Comparison of ENCODE assay signal across 1 cellular context in the genomic region with DNA sequence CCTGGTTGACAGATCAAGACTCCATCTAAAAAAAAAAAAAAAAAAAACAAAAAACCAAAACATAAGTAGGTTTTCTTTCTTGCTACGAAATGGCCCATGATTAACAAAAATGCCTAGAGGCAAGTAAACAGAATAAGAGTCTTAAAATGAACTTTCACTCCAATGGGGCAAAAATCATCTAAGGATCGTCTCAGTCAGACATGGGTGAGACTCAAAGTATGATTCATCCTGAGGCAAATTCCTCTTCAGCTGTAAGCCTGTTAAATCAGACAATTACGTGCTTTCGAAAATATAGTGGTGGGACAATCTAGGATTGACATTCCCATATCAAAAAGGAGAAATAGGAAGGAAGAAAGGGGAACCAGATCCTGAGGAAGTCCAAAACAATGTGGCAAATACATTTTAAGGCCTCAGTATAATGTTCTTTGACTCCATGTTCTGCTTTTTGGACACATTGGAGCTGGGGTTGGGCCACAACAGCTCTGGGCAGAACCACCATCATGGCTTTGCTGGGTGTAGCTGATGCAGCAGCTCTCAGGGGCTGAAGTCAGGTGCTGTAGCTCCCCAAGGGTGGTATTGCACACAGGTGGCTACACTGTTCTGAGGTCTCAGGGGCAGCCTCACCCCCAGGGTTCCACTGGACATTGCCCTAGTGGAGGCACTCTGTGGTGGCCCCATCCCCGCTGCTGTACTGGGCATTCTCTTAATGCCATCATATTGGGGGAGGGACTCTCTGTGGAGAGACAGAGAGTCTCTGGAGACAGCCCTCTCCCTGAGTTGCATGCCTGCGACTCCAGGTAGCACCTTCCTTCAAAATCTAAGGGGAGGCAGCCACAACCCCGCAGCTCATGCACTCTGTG.
TF ChIP-seq lines count a peak whose summit lies in the region.

No MANE protein-coding gene starts in this region.

TF ChIP-seq in HepG2, 621 proteins besides CTCF, POLR2A, EP300 and RAD21:
- TF ChIP-seq ZNF841 (CRISPR knock-in tag; IDR thresholded peaks at IDR 0.05; ENCODE audit: borderline replicate concordance), result no peak
- no peak for TF ChIP-seq AGO1 (IDR thresholded peaks at IDR 0.05; ENCODE audit: low read depth, low read length, poor library complexity, severe bottlenecking)
- TF ChIP-seq, protein P1, sequence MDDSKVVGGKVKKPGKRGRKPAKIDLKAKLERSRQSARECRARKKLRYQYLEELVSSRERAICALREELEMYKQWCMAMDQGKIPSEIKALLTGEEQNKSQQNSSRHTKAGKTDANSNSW (CRISPR knock-in tag; IDR thresholded peaks at IDR 0.05; ENCODE audit: borderline replicate concordance), result no peak
- TF ChIP-seq, protein P2, sequence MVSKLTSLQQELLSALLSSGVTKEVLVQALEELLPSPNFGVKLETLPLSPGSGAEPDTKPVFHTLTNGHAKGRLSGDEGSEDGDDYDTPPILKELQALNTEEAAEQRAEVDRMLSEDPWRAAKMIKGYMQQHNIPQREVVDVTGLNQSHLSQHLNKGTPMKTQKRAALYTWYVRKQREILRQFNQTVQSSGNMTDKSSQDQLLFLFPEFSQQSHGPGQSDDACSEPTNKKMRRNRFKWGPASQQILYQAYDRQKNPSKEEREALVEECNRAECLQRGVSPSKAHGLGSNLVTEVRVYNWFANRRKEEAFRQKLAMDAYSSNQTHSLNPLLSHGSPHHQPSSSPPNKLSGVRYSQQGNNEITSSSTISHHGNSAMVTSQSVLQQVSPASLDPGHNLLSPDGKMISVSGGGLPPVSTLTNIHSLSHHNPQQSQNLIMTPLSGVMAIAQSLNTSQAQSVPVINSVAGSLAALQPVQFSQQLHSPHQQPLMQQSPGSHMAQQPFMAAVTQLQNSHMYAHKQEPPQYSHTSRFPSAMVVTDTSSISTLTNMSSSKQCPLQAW (CRISPR knock-in tag; IDR thresholded peaks at IDR 0.05), result no peak
- no peak for TF ChIP-seq ZHX2 (IDR thresholded peaks at IDR 0.05; ENCODE audit: low read depth)
- TF ChIP-seq ZHX2 (CRISPR knock-in tag; IDR thresholded peaks at IDR 0.05; ENCODE audit: borderline replicate concordance), result no peak
- TF ChIP-seq PHF20 (CRISPR knock-in tag; IDR thresholded peaks at IDR 0.05), result no peak
- TF ChIP-seq, protein P3, sequence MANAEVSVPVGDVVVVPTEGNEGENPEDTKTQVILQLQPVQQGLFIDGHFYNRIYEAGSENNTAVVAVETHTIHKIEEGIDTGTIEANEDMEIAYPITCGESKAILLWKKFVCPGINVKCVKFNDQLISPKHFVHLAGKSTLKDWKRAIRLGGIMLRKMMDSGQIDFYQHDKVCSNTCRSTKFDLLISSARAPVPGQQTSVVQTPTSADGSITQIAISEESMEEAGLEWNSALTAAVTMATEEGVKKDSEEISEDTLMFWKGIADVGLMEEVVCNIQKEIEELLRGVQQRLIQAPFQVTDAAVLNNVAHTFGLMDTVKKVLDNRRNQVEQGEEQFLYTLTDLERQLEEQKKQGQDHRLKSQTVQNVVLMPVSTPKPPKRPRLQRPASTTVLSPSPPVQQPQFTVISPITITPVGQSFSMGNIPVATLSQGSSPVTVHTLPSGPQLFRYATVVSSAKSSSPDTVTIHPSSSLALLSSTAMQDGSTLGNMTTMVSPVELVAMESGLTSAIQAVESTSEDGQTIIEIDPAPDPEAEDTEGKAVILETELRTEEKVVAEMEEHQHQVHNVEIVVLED (CRISPR knock-in tag; IDR thresholded peaks at IDR 0.05; ENCODE audit: borderline replicate concordance), result no peak
- TF ChIP-seq, protein P4, sequence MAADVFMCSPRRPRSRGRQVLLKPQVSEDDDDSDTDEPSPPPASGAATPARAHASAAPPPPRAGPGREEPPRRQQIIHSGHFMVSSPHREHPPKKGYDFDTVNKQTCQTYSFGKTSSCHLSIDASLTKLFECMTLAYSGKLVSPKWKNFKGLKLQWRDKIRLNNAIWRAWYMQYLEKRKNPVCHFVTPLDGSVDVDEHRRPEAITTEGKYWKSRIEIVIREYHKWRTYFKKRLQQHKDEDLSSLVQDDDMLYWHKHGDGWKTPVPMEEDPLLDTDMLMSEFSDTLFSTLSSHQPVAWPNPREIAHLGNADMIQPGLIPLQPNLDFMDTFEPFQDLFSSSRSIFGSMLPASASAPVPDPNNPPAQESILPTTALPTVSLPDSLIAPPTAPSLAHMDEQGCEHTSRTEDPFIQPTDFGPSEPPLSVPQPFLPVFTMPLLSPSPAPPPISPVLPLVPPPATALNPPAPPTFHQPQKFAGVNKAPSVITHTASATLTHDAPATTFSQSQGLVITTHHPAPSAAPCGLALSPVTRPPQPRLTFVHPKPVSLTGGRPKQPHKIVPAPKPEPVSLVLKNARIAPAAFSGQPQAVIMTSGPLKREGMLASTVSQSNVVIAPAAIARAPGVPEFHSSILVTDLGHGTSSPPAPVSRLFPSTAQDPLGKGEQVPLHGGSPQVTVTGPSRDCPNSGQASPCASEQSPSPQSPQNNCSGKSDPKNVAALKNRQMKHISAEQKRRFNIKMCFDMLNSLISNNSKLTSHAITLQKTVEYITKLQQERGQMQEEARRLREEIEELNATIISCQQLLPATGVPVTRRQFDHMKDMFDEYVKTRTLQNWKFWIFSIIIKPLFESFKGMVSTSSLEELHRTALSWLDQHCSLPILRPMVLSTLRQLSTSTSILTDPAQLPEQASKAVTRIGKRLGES (CRISPR knock-in tag; IDR thresholded peaks at IDR 0.05; ENCODE audit: borderline replicate concordance), result no peak
- TF ChIP-seq, protein P5, sequence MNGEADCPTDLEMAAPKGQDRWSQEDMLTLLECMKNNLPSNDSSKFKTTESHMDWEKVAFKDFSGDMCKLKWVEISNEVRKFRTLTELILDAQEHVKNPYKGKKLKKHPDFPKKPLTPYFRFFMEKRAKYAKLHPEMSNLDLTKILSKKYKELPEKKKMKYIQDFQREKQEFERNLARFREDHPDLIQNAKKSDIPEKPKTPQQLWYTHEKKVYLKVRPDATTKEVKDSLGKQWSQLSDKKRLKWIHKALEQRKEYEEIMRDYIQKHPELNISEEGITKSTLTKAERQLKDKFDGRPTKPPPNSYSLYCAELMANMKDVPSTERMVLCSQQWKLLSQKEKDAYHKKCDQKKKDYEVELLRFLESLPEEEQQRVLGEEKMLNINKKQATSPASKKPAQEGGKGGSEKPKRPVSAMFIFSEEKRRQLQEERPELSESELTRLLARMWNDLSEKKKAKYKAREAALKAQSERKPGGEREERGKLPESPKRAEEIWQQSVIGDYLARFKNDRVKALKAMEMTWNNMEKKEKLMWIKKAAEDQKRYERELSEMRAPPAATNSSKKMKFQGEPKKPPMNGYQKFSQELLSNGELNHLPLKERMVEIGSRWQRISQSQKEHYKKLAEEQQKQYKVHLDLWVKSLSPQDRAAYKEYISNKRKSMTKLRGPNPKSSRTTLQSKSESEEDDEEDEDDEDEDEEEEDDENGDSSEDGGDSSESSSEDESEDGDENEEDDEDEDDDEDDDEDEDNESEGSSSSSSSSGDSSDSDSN (CRISPR knock-in tag; IDR thresholded peaks at IDR 0.05), result no peak
- no peak for TF ChIP-seq TGIF2 (CRISPR knock-in tag; IDR thresholded peaks at IDR 0.05)
- TF ChIP-seq ARID5B (CRISPR knock-in tag; IDR thresholded peaks at IDR 0.05), result no peak
- no peak for TF ChIP-seq ZNF552 (CRISPR knock-in tag; IDR thresholded peaks at IDR 0.05; ENCODE audit: borderline replicate concordance)
- TF ChIP-seq, protein P6, sequence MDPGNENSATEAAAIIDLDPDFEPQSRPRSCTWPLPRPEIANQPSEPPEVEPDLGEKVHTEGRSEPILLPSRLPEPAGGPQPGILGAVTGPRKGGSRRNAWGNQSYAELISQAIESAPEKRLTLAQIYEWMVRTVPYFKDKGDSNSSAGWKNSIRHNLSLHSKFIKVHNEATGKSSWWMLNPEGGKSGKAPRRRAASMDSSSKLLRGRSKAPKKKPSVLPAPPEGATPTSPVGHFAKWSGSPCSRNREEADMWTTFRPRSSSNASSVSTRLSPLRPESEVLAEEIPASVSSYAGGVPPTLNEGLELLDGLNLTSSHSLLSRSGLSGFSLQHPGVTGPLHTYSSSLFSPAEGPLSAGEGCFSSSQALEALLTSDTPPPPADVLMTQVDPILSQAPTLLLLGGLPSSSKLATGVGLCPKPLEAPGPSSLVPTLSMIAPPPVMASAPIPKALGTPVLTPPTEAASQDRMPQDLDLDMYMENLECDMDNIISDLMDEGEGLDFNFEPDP (CRISPR knock-in tag; conservative IDR thresholded peaks at IDR 0.05), result no peak
- TF ChIP-seq PAX8 (CRISPR knock-in tag; IDR thresholded peaks at IDR 0.05; ENCODE audit: borderline replicate concordance), result no peak
- TF ChIP-seq ZNF672 (CRISPR knock-in tag; IDR thresholded peaks at IDR 0.05), result no peak
- TF ChIP-seq MYC (CRISPR knock-in tag; IDR thresholded peaks at IDR 0.05; ENCODE audit: borderline replicate concordance), result no peak
- no peak for TF ChIP-seq ZKSCAN8 (CRISPR knock-in tag; IDR thresholded peaks at IDR 0.05; ENCODE audit: borderline replicate concordance)
- TF ChIP-seq NR2C2 (CRISPR knock-in tag; IDR thresholded peaks at IDR 0.05; ENCODE audit: borderline replicate concordance), result no peak
- no peak for TF ChIP-seq PLSCR1 (CRISPR knock-in tag; IDR thresholded peaks at IDR 0.05; ENCODE audit: borderline replicate concordance)
